1 cellular context compared by ENCODE assay signal in the genomic region with DNA sequence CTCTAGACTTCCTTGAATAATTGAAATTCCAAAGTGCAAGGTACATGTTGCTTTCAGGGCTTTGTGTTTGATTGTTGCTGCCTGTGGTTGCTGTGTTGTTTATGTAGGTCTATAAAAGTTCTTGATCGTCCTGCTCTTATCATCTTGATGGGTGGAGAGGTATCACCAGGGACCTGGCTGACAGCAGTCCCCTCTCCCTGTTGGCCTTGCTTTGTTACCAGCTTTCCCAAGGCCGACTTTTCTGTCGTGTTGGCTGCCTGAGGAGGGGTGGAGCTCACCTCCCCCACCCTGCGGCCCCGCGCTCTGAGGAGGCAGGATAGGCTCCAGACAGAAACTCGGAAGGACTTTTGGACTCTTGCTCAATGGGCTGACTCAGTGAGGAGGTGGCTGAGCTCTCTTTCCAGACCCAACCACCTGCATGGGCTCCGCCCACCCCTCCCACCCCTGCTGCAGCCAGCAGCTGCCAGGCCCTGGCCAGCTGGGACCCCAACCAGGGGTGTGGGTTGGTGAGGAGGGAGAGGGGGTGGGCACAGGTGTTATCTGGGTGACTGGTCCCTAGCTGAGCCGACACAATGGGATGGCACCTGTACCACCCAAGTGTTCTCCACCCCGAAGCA.
TF ChIP-seq lines count a peak whose summit lies in the region.

No MANE protein-coding gene starts in this region.

TF ChIP-seq in GM23338, 12 proteins besides CTCF, POLR2A, EP300 and RAD21 (continued from another document):
- TF ChIP-seq, protein P1, sequence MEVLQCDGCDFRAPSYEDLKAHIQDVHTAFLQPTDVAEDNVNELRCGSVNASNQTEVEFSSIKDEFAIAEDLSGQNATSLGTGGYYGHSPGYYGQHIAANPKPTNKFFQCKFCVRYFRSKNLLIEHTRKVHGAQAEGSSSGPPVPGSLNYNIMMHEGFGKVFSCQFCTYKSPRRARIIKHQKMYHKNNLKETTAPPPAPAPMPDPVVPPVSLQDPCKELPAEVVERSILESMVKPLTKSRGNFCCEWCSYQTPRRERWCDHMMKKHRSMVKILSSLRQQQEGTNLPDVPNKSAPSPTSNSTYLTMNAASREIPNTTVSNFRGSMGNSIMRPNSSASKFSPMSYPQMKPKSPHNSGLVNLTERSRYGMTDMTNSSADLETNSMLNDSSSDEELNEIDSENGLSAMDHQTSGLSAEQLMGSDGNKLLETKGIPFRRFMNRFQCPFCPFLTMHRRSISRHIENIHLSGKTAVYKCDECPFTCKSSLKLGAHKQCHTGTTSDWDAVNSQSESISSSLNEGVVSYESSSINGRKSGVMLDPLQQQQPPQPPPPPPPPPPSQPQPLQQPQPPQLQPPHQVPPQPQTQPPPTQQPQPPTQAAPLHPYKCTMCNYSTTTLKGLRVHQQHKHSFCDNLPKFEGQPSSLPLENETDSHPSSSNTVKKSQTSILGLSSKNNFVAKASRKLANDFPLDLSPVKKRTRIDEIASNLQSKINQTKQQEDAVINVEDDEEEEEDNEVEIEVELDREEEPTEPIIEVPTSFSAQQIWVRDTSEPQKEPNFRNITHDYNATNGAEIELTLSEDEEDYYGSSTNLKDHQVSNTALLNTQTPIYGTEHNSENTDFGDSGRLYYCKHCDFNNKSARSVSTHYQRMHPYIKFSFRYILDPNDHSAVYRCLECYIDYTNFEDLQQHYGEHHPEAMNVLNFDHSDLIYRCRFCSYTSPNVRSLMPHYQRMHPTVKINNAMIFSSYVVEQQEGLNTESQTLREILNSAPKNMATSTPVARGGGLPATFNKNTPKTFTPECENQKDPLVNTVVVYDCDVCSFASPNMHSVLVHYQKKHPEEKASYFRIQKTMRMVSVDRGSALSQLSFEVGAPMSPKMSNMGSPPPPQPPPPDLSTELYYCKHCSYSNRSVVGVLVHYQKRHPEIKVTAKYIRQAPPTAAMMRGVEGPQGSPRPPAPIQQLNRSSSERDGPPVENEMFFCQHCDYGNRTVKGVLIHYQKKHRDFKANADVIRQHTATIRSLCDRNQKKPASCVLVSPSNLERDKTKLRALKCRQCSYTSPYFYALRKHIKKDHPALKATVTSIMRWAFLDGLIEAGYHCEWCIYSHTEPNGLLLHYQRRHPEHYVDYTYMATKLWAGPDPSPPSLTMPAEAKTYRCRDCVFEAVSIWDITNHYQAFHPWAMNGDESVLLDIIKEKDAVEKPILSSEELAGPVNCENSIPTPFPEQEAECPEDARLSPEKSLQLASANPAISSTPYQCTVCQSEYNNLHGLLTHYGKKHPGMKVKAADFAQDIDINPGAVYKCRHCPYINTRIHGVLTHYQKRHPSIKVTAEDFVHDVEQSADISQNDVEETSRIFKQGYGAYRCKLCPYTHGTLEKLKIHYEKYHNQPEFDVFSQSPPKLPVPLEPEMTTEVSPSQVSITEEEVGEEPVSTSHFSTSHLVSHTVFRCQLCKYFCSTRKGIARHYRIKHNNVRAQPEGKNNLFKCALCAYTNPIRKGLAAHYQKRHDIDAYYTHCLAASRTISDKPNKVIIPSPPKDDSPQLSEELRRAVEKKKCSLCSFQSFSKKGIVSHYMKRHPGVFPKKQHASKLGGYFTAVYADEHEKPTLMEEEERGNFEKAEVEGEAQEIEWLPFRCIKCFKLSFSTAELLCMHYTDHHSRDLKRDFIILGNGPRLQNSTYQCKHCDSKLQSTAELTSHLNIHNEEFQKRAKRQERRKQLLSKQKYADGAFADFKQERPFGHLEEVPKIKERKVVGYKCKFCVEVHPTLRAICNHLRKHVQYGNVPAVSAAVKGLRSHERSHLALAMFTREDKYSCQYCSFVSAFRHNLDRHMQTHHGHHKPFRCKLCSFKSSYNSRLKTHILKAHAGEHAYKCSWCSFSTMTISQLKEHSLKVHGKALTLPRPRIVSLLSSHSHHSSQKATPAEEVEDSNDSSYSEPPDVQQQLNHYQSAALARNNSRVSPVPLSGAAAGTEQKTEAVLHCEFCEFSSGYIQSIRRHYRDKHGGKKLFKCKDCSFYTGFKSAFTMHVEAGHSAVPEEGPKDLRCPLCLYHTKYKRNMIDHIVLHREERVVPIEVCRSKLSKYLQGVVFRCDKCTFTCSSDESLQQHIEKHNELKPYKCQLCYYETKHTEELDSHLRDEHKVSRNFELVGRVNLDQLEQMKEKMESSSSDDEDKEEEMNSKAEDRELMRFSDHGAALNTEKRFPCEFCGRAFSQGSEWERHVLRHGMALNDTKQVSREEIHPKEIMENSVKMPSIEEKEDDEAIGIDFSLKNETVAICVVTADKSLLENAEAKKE (CRISPR knock-in tag; IDR thresholded peaks at IDR 0.05), result no peak
